8 cellular contexts compared by ENCODE assay signal in the genomic region with DNA sequence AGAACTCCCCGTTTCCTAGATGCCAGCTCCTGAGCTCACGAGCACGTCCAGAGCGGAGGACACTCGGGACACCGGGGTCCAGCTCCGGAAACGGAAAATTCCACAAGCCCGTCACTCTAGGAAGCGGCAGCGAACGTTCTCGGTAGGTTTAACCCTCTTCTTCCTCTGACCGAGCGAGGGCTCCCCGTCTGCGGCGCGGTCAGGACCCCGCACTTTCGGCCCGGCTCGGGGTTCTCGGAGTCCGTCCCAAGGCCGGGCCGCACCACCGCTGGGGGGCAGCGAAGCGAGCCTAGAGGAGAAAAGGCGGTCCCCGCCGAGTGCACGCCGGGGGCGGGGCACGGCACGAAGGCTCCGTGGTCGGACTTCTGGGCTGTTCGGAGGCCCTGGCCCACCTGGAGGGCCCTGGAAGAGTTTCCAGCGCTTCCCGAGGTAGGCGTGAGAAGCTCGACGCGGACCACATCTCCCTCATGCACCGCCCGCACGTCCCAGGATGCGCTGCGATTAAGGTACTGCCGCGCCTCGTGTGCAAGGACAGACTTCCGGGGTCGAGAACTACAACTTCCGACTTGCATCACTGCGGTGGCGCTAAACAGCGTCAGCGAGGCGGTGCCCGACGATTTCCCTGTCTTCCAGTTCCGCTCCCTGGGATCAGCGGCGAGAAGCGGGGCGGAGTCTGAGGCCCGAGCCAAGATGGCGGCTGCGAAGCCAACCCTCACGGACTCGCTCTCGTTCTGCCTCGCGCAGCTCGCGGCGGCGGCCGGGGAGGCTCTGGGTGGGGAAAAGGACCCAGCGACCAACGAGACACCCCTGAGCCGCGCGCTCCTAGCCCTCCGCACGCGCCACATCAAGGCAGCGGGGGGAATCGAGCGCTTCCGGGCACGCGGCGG. TPM values are rescaled to one million over a fixed set of nuclear protein-coding genes. Genes with fewer than 3 reads are reported as not detected.
DNase-seq lines count a peak whose midpoint lies in the region; ATAC-seq and TF ChIP-seq lines count a peak whose summit lies in the region.

Gene ARMC5, plus strand, starts transcription at position 667 of the 887 bp plus-strand sequence. Its CDS starts 24 bp downstream, at position 691.

- H3K36me3 Mint-ChIP-seq in endodermal cell (ENCODE audit: low read depth), result peaks cover 15% of the 10 kb centered on the region

- peaks cover 6% of the 10 kb centered on the region for H3K4me1 Mint-ChIP-seq in endodermal cell

- H3K9me3 ChIP-seq in HUES48 (ENCODE audit: control insufficient read depth, insufficient read depth, low read length), result no peaks in the 10 kb centered on the region
- no peaks in the 10 kb centered on the region; the same call in 1 of the 2 replicates for H3K9me3 ChIP-seq in NT2/D1 (ENCODE audit: insufficient read depth, low read length)
- no peaks in the 10 kb centered on the region for H3K9me3 ChIP-seq in endodermal cell (ENCODE audit: control insufficient read depth, low read length)
- no peaks in the 10 kb centered on the region for H3K9me3 ChIP-seq in mesodermal cell (ENCODE audit: control insufficient read depth, low read length)

- H3K4me3 ChIP-seq in HUES48 (ENCODE audit: low read depth, low read length) (peak within 1 kb of the TSS; percentile 87), NT2/D1 (ENCODE audit: insufficient read length, low read depth) (peak within 1 kb of the TSS; percentile 92), endodermal cell (ENCODE audit: low read length) (peak within 1 kb of the TSS; percentile 91), mesodermal cell (ENCODE audit: extremely low read depth, insufficient read depth, low read length, poor library complexity, severe bottlenecking) (peak within 1 kb of the TSS; percentile 88)

- H3K9me3 Mint-ChIP-seq in endodermal cell, result no peaks in the 10 kb centered on the region

- peak within 1 kb of the TSS; percentile 97 for H3K27ac Mint-ChIP-seq in endodermal cell

- 0% methylated on average over 65 to 98 of the region's 98 CpGs for WGBS in endodermal cell (ENCODE audit: insufficient coverage in 1 of 2, insufficient read length in 1 of 2), 2 experiments
- 0% methylated on average over 84 to 85 of the region's 98 CpGs for WGBS in mesodermal cell (ENCODE audit: insufficient coverage in 2 of 2), 2 experiments

- peak within 1 kb of the TSS; percentile 98 for H3K9ac ChIP-seq in HUES48 (ENCODE audit: low read depth, low read length)
- peak within 1 kb of the TSS; percentile 96 for H3K9ac ChIP-seq in NT2/D1 (ENCODE audit: insufficient read length, low read depth)
- peak within 1 kb of the TSS; percentile 97 for H3K9ac ChIP-seq in endodermal cell (ENCODE audit: extremely low read depth, low read length, poor library complexity, severe bottlenecking)

- H3K27ac ChIP-seq in HUES48 (ENCODE audit: low read depth, low read length) (peak within 1 kb of the TSS; percentile 99), endodermal cell (ENCODE audit: low read depth, low read length) (peak within 1 kb of the TSS; percentile 98), mesodermal cell (ENCODE audit: low read depth, low read length, severe bottlenecking) (peak within 1 kb of the TSS; percentile 99)

- no peaks in the 10 kb centered on the region for H3K27me3 Mint-ChIP-seq in endodermal cell (ENCODE audit: insufficient read depth)

- H3K27me3 ChIP-seq in HUES48 (ENCODE audit: control insufficient read depth, insufficient read depth, low read length) (no peaks in the 10 kb centered on the region), NT2/D1 (ENCODE audit: insufficient read depth, insufficient read length) (no peaks in the 10 kb centered on the region), endodermal cell (ENCODE audit: control insufficient read depth, insufficient read depth, low read length, poor library complexity, severe bottlenecking) (no peaks in the 10 kb centered on the region)

- DNase-seq in D341Med (ENCODE audit: low spot score), result peak; percentile 88
- peak; percentile 97 for DNase-seq in NT2/D1 (ENCODE audit: low read depth, low spot score)
- peak; percentile 93 for DNase-seq in activated CD8-positive, alpha-beta memory T cell treated with anti-CD3 and anti-CD28 coated beads, Interleukin-2, amount 50 U/mL, for 1 hour (ENCODE audit: extremely low read depth)
- DNase-seq in endodermal cell, result peak; percentile 98
- peak; percentile 95 for DNase-seq in stimulated activated CD8-positive, alpha-beta memory T cell treated with anti-CD3 and anti-CD28 coated beads, Interleukin-15, amount 100 ng/mL, for 4 hours (ENCODE audit: low read depth in 2 of 2)

- H3K4me1 ChIP-seq in HUES48 (ENCODE audit: control insufficient read depth, insufficient read depth, low read length) (0 out of 2 replicates have a peak, but pooled peaks cover 3% of the 10 kb centered on the region), NT2/D1 (ENCODE audit: insufficient read depth, insufficient read length) (peaks cover 13% of the 10 kb centered on the region), endodermal cell (ENCODE audit: control insufficient read depth, insufficient read depth, low read length) (no peaks in the 10 kb centered on the region), mesodermal cell (ENCODE audit: control insufficient read depth, insufficient read depth, low read length, poor library complexity, severe bottlenecking) (peaks cover 23% of the 10 kb centered on the region)

- H3K36me3 ChIP-seq in HUES48 (ENCODE audit: control insufficient read depth, insufficient read depth, low read length) (peaks cover 7% of the 10 kb centered on the region), NT2/D1 (ENCODE audit: insufficient read depth, insufficient read length, low read length) (peaks cover 54% of the 10 kb centered on the region), endodermal cell (ENCODE audit: control insufficient read depth, insufficient read depth, low read length) (peaks cover 36% of the 10 kb centered on the region), mesodermal cell (ENCODE audit: control insufficient read depth, insufficient read depth, low read length) (peaks cover 34% of the 10 kb centered on the region)

- ATAC-seq in GM21390 (IDR thresholded peaks at IDR 0.05; ENCODE audit: unreplicated experiment), result peak; percentile 66

- peak; percentile 68 for TF ChIP-seq CTCF in endodermal cell (conservative IDR thresholded peaks at IDR 0.05)

- peak within 1 kb of the TSS; percentile 76 for H3K4me3 Mint-ChIP-seq in endodermal cell

RNA-seq across cellular contexts. Expression of gene ARMC5, which starts in this region (rescaled TPM):
- total RNA-seq in endodermal cell, result 10 to 100 TPM in 1 of 2 donors, 1 to 10 TPM in 1; 9.4 to 12.1 TPM
- 8.5 TPM for polyA plus RNA-seq in endodermal cell (2013, experiment 1 of 2)
- 8.5 TPM for polyA plus RNA-seq in endodermal cell (2013, experiment 2 of 2)
- 7.2 TPM for polyA plus RNA-seq in mesodermal cell (2013, experiment 1 of 2)
- 5.8 TPM for polyA plus RNA-seq in mesodermal cell (2013, experiment 2 of 2)

Comparison
In these comparisons a context has a peak if more than half of its experiments do, and no peak if none do; other contexts are left out.
1. Peak in every context shown above with its lines: DNase-seq, ATAC-seq, H3K4me3 ChIP-seq and H3K27ac ChIP-seq.